ENCODE assay signal across 23 cellular contexts in genomic region chr16:72298947-72299346, GRCh38.
"Had no signal": no experiment of that assay in that cellular context is flagged by ENCODE, and none has a peak within 500 bp of the region (broad histone marks: within the 10 kb centered on the region; RNA-seq: fewer than 3 reads in every experiment).

No MANE protein-coding gene starts in this region.

- H3K4me2 ChIP-seq: KMS-11 had no signal

- H3K27ac ChIP-seq: KMS-11, SJSA1, SK-N-MC had no signal

- H3K27ac Mint-ChIP-seq: IgD-negative memory B cell had no signal

- H3K4me3 ChIP-seq: K562, SJSA1, SK-N-MC had no signal

- H3K36me3 ChIP-seq: SJSA1 had no signal

- H3K9me3 Mint-ChIP-seq: IgD-negative memory B cell had no signal

- H3K9ac ChIP-seq: KMS-11 had no signal

- DNase-seq: Kasumi-1, MM.1S, NCI-H1092 treated with DMSO at 0.1 percent for 48 hours, NCI-H1436, NCI-H187, NCI-H2029, NCI-H2081 treated with DMSO at 0.1 percent for 48 hours, NCI-H2171, NCI-H226, NCI-H446, NCI-H510A, NCI-H524 treated with DMSO at 0.1 percent for 48 hours, NCI-H69, NCI-H774, PC-3, Right ventricle myocardium superior, SIG-M5 had no signal

- H3K27me3 Mint-ChIP-seq: IgD-negative memory B cell had no signal

- H3K9me3 ChIP-seq: SJSA1 had no signal

- ATAC-seq: K562, Panc1, PC-3 had no signal

- H3K4me1 ChIP-seq: SJSA1 had no signal

- H3K4me3 Mint-ChIP-seq: IgD-negative memory B cell had no signal

- H3K4me1 Mint-ChIP-seq: IgD-negative memory B cell had no signal

- FAIRE-seq: K562 had no signal

- H3K27me3 ChIP-seq: SJSA1 had no signal
